ENCODE assay signal across 1 cellular context in the genomic region with DNA sequence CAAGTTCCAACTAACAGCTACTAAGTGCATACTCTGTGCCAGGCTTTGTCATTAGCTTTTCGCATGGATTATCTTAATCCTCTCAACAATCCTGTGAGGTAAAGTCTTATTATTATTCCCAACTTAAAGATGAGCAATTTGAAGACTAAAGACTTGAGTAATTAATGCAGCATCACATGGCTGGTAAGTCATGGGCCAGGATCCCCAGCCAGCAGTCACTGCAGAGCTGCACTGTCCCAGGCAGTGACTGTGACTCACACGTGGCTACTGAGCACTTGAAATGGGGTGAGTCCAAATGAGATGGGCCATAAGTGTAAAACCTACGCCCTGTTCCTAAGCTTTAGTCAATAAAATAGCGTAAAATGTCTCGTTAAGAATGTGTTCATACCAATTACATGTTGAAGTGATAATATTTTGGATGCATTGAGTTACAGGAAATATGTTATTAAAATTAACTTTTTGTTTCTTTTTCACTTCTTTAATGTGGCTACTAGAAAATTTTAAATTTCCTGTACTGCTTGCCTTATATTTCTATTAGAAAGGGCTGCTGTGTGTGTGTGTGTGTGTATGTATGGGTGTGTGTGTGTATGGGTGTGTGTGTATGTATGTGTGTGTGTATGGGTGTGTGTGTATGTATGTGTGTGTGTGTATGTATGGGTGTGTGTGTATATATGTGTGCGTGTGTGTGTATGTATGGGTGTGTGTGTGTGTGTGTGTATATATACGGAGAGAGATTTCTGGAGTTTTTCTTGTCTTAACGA.
A peak's percentile ranks its signal among the peaks of the same experiment; 100 is the strongest.
TF ChIP-seq lines count a peak whose summit lies in the region.

No MANE protein-coding gene starts in this region.

TF ChIP-seq in HEK293, 187 proteins besides CTCF, POLR2A, EP300 and RAD21 (continued from another document):
- TF ChIP-seq, protein P1, sequence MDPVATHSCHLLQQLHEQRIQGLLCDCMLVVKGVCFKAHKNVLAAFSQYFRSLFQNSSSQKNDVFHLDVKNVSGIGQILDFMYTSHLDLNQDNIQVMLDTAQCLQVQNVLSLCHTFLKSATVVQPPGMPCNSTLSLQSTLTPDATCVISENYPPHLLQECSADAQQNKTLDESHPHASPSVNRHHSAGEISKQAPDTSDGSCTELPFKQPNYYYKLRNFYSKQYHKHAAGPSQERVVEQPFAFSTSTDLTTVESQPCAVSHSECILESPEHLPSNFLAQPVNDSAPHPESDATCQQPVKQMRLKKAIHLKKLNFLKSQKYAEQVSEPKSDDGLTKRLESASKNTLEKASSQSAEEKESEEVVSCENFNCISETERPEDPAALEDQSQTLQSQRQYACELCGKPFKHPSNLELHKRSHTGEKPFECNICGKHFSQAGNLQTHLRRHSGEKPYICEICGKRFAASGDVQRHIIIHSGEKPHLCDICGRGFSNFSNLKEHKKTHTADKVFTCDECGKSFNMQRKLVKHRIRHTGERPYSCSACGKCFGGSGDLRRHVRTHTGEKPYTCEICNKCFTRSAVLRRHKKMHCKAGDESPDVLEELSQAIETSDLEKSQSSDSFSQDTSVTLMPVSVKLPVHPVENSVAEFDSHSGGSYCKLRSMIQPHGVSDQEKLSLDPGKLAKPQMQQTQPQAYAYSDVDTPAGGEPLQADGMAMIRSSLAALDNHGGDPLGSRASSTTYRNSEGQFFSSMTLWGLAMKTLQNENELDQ (tag by site-specific recombination; IDR thresholded peaks at IDR 0.05; ENCODE audit: low read depth), result no peak
- TF ChIP-seq WT1 (tag by site-specific recombination; IDR thresholded peaks at IDR 0.05) (no peak), SCRT2 (tag by site-specific recombination; IDR thresholded peaks at IDR 0.05) (no peak), ZNF623 (tag by site-specific recombination; IDR thresholded peaks at IDR 0.05) (no peak), ZNF600 (tag by site-specific recombination; IDR thresholded peaks at IDR 0.05) (no peak), ZNF341 (tag by site-specific recombination; IDR thresholded peaks at IDR 0.05; ENCODE audit: low read depth) (no peak), ZNF610 (tag by site-specific recombination; IDR thresholded peaks at IDR 0.05; ENCODE audit: borderline replicate concordance) (no peak), ZNF37A (tag by site-specific recombination; IDR thresholded peaks at IDR 0.05) (no peak), ZNF654 (tag by site-specific recombination; IDR thresholded peaks at IDR 0.05; ENCODE audit: low read depth) (0 out of 2 replicates have a peak, but pooled peaks have one; percentile 7), TCF7L2 (IDR thresholded peaks at IDR 0.05; ENCODE audit: borderline replicate concordance, low read depth, low read length) (no peak), SP7 (tag by site-specific recombination; IDR thresholded peaks at IDR 0.05) (0 out of 2 replicates have a peak, but pooled peaks have one; percentile 13), ZNF211 (tag by site-specific recombination; IDR thresholded peaks at IDR 0.05; ENCODE audit: low read depth) (no peak)
- TF ChIP-seq, protein P2, sequence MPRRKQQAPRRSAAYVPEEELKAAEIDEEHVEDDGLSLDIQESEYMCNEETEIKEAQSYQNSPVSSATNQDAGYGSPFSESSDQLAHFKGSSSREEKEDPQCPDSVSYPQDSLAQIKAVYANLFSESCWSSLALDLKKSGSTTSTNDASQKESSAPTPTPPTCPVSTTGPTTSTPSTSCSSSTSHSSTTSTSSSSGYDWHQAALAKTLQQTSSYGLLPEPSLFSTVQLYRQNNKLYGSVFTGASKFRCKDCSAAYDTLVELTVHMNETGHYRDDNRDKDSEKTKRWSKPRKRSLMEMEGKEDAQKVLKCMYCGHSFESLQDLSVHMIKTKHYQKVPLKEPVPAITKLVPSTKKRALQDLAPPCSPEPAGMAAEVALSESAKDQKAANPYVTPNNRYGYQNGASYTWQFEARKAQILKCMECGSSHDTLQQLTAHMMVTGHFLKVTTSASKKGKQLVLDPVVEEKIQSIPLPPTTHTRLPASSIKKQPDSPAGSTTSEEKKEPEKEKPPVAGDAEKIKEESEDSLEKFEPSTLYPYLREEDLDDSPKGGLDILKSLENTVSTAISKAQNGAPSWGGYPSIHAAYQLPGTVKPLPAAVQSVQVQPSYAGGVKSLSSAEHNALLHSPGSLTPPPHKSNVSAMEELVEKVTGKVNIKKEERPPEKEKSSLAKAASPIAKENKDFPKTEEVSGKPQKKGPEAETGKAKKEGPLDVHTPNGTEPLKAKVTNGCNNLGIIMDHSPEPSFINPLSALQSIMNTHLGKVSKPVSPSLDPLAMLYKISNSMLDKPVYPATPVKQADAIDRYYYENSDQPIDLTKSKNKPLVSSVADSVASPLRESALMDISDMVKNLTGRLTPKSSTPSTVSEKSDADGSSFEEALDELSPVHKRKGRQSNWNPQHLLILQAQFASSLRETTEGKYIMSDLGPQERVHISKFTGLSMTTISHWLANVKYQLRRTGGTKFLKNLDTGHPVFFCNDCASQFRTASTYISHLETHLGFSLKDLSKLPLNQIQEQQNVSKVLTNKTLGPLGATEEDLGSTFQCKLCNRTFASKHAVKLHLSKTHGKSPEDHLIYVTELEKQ (tag by site-specific recombination; IDR thresholded peaks at IDR 0.05; ENCODE audit: borderline replicate concordance), result no peak
- TF ChIP-seq, protein P3, sequence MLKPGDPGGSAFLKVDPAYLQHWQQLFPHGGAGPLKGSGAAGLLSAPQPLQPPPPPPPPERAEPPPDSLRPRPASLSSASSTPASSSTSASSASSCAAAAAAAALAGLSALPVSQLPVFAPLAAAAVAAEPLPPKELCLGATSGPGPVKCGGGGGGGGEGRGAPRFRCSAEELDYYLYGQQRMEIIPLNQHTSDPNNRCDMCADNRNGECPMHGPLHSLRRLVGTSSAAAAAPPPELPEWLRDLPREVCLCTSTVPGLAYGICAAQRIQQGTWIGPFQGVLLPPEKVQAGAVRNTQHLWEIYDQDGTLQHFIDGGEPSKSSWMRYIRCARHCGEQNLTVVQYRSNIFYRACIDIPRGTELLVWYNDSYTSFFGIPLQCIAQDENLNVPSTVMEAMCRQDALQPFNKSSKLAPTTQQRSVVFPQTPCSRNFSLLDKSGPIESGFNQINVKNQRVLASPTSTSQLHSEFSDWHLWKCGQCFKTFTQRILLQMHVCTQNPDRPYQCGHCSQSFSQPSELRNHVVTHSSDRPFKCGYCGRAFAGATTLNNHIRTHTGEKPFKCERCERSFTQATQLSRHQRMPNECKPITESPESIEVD (tag by site-specific recombination; IDR thresholded peaks at IDR 0.05), result no peak
- TF ChIP-seq, protein P4, sequence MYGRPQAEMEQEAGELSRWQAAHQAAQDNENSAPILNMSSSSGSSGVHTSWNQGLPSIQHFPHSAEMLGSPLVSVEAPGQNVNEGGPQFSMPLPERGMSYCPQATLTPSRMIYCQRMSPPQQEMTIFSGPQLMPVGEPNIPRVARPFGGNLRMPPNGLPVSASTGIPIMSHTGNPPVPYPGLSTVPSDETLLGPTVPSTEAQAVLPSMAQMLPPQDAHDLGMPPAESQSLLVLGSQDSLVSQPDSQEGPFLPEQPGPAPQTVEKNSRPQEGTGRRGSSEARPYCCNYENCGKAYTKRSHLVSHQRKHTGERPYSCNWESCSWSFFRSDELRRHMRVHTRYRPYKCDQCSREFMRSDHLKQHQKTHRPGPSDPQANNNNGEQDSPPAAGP (tag by site-specific recombination; IDR thresholded peaks at IDR 0.05), result no peak
- TF ChIP-seq, protein P5, sequence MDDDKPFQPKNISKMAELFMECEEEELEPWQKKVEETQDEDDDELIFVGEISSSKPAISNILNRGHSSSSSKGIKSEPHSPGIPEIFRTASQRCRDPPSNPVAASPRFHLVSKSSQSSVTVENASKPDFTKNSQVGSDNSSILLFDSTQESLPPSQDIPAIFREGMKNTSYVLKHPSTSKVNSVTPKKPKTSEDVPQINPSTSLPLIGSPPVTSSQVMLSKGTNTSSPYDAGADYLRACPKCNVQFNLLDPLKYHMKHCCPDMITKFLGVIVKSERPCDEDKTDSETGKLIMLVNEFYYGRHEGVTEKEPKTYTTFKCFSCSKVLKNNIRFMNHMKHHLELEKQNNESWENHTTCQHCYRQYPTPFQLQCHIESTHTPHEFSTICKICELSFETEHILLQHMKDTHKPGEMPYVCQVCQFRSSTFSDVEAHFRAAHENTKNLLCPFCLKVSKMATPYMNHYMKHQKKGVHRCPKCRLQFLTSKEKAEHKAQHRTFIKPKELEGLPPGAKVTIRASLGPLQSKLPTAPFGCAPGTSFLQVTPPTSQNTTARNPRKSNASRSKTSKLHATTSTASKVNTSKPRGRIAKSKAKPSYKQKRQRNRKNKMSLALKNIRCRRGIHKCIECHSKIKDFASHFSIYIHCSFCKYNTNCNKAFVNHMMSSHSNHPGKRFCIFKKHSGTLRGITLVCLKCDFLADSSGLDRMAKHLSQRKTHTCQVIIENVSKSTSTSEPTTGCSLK (tag by site-specific recombination; IDR thresholded peaks at IDR 0.05), result no peak
- TF ChIP-seq, protein P6, sequence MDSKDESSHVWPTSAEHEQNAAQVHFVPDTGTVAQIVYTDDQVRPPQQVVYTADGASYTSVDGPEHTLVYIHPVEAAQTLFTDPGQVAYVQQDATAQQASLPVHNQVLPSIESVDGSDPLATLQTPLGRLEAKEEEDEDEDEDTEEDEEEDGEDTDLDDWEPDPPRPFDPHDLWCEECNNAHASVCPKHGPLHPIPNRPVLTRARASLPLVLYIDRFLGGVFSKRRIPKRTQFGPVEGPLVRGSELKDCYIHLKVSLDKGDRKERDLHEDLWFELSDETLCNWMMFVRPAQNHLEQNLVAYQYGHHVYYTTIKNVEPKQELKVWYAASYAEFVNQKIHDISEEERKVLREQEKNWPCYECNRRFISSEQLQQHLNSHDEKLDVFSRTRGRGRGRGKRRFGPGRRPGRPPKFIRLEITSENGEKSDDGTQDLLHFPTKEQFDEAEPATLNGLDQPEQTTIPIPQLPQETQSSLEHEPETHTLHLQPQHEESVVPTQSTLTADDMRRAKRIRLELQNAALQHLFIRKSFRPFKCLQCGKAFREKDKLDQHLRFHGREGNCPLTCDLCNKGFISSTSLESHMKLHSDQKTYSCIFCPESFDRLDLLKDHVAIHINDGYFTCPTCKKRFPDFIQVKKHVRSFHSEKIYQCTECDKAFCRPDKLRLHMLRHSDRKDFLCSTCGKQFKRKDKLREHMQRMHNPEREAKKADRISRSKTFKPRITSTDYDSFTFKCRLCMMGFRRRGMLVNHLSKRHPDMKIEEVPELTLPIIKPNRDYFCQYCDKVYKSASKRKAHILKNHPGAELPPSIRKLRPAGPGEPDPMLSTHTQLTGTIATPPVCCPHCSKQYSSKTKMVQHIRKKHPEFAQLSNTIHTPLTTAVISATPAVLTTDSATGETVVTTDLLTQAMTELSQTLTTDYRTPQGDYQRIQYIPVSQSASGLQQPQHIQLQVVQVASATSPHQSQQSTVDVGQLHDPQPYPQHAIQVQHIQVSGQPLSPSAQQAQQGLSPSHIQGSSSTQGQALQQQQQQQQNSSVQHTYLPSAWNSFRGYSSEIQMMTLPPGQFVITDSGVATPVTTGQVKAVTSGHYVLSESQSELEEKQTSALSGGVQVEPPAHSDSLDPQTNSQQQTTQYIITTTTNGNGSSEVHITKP (tag by site-specific recombination; IDR thresholded peaks at IDR 0.05), result peak; percentile 21; the same call in 1 of the 2 replicates
- TF ChIP-seq, protein P7, sequence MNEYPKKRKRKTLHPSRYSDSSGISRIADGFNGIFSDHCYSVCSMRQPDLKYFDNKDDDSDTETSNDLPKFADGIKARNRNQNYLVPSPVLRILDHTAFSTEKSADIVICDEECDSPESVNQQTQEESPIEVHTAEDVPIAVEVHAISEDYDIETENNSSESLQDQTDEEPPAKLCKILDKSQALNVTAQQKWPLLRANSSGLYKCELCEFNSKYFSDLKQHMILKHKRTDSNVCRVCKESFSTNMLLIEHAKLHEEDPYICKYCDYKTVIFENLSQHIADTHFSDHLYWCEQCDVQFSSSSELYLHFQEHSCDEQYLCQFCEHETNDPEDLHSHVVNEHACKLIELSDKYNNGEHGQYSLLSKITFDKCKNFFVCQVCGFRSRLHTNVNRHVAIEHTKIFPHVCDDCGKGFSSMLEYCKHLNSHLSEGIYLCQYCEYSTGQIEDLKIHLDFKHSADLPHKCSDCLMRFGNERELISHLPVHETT (tag by site-specific recombination; IDR thresholded peaks at IDR 0.05), result no peak
